In genomic region chr1:39895096-39895495, GRCh38 we compare ENCODE assay signal across 1 cellular context.
TF ChIP-seq lines count a peak whose summit lies in the region.

No MANE protein-coding gene starts in this region.

TF ChIP-seq in IMR-90, 13 proteins besides CTCF, POLR2A, EP300 and RAD21:
- TF ChIP-seq MXI1 (IDR thresholded peaks at IDR 0.05; ENCODE audit: borderline replicate concordance, low read depth, low read length) (no peak), CEBPB (IDR thresholded peaks at IDR 0.05; ENCODE audit: low read depth, low read length) (no peak), ELK1 (IDR thresholded peaks at IDR 0.05; ENCODE audit: borderline replicate concordance, low read depth, low read length) (no peak), RFX5 (IDR thresholded peaks at IDR 0.05; ENCODE audit: low read depth, low read length) (no peak), BHLHE40 (IDR thresholded peaks at IDR 0.05; ENCODE audit: low read depth, low read length) (no peak), MAZ (IDR thresholded peaks at IDR 0.05; ENCODE audit: borderline replicate concordance, low read depth, low read length) (no peak), SMC3 (IDR thresholded peaks at IDR 0.05; ENCODE audit: low read depth, low read length) (no peak)
